Comparison of ENCODE assay signal across 8 cellular contexts in genomic region chr22:31400023-31400397, GRCh38. TPM values are rescaled to one million over a fixed set of nuclear protein-coding genes. Genes with fewer than 3 reads are reported as not detected.
A peak's percentile ranks its signal among the peaks of the same experiment; 100 is the strongest.
DNase-seq lines count a peak whose midpoint lies in the region; ATAC-seq and TF ChIP-seq lines count a peak whose summit lies in the region.

No MANE protein-coding gene starts in this region.

- WGBS in heart left ventricle, 4 donors = 1 to 2% (median 2%) methylated on average over 11 of the region's 11 CpGs
- 4% methylated on average over 11 of the region's 11 CpGs for WGBS in hepatocyte (ENCODE audit: low lambda C conversion rate, missing lambda C conversion rate)

- H3K4me3 ChIP-seq in heart left ventricle = peak overlapping the region; percentile 47 to 99 (median 81)
- peak overlapping the region; percentile 92 for H3K4me3 ChIP-seq in hepatocyte
- H3K4me3 ChIP-seq in skin epidermis = peak overlapping the region; percentile 54 to 87 (median 77)

- H3K27me3 Mint-ChIP-seq in activated T-helper 1 cell treated with anti-CD3 and anti-CD28 coated beads, Interleukin-12 subunit alpha, Interleukin-12 subunit beta, Interleukin-2, Interleukin-4 antibody, amounts not matched to agents 30 ng/mL and 10 ng/mL and 1 ng/mL, durations not matched to agents 14 hours and 24 hours and 36 hours (ENCODE audit: insufficient read depth) = no peaks in the 10 kb centered on the region

- DNase-seq in heart left ventricle (no peak), cardiac septum (ENCODE audit: low spot score) (no peak), hepatocyte (ENCODE audit: low spot score) (peak; percentile 28), NAMALWA (ENCODE audit: low spot score) (no peak), NCI-H2029 treated with DMSO at 0.1 percent for 48 hours (lab: John Stamatoyannopoulos, UW) (no peak), GOT3 (lab: John Stamatoyannopoulos, UW) (no peak)
- DNase-seq in activated T-helper 1 cell treated with anti-CD3 and anti-CD28 coated beads, Interleukin-12 subunit alpha, Interleukin-12 subunit beta, Interleukin-2, Interleukin-4 antibody, amounts not matched to agents 30 ng/mL and 10 ng/mL and 1 ng/mL, durations not matched to agents 14 hours and 24 hours and 36 hours (ENCODE audit: low spot score) = no peak

- H4K20me1 ChIP-seq in hepatocyte (ENCODE audit: insufficient read depth, poor library complexity, severe bottlenecking) = no peaks in the 10 kb centered on the region

- peaks cover 13% of the 10 kb centered on the region for H3K4me1 Mint-ChIP-seq in activated T-helper 1 cell treated with anti-CD3 and anti-CD28 coated beads, Interleukin-12 subunit alpha, Interleukin-12 subunit beta, Interleukin-2, Interleukin-4 antibody, amounts not matched to agents 30 ng/mL and 10 ng/mL and 1 ng/mL, durations not matched to agents 14 hours and 24 hours and 36 hours (ENCODE audit: low read depth)

- no peaks in the 10 kb centered on the region for H3K9me2 ChIP-seq in hepatocyte (replicated peaks; ENCODE audit: insufficient read depth)

- H3K27me3 ChIP-seq in heart left ventricle = no peaks in the 10 kb centered on the region
- H3K27me3 ChIP-seq in hepatocyte = no peaks in the 10 kb centered on the region

- H3K4me1 ChIP-seq in heart left ventricle (peaks cover 3 to 22% (median 13%) of the 10 kb centered on the region in 12 donors), hepatocyte (ENCODE audit: insufficient read depth) (peaks cover 15% of the 10 kb centered on the region)

- H3K9me3 Mint-ChIP-seq in activated T-helper 1 cell treated with anti-CD3 and anti-CD28 coated beads, Interleukin-12 subunit alpha, Interleukin-12 subunit beta, Interleukin-2, Interleukin-4 antibody, amounts not matched to agents 30 ng/mL and 10 ng/mL and 1 ng/mL, durations not matched to agents 14 hours and 24 hours and 36 hours = no peaks in the 10 kb centered on the region

- peaks cover 52% of the 10 kb centered on the region for H3K79me2 ChIP-seq in hepatocyte

- TF ChIP-seq CTCF in heart left ventricle (IDR thresholded peaks at IDR 0.05) = no peak
- TF ChIP-seq CTCF in hepatocyte (IDR thresholded peaks at IDR 0.05; ENCODE audit: poor library complexity) = no peak

- H3K36me3 Mint-ChIP-seq in activated T-helper 1 cell treated with anti-CD3 and anti-CD28 coated beads, Interleukin-12 subunit alpha, Interleukin-12 subunit beta, Interleukin-2, Interleukin-4 antibody, amounts not matched to agents 30 ng/mL and 10 ng/mL and 1 ng/mL, durations not matched to agents 14 hours and 24 hours and 36 hours (ENCODE audit: low read depth) = peaks cover 25% of the 10 kb centered on the region

- peaks cover 0 to 46% (median 34%) of the 10 kb centered on the region in 9 donors for H3K36me3 ChIP-seq in heart left ventricle
- no peaks in the 10 kb centered on the region for H3K36me3 ChIP-seq in hepatocyte (replicated peaks; ENCODE audit: insufficient read depth, low read depth)

- peak overlapping the region; percentile 100 for H3K4me3 Mint-ChIP-seq in activated T-helper 1 cell treated with anti-CD3 and anti-CD28 coated beads, Interleukin-12 subunit alpha, Interleukin-12 subunit beta, Interleukin-2, Interleukin-4 antibody, amounts not matched to agents 30 ng/mL and 10 ng/mL and 1 ng/mL, durations not matched to agents 14 hours and 24 hours and 36 hours

- no peak for ATAC-seq in heart left ventricle

- intact Hi-C loops in heart left ventricle (cut with DNase I) = no loop called here
- intact Hi-C loops in cardiac septum (cut with DNase I) = no loop called here
- intact Hi-C loops in activated T-helper 1 cell treated with anti-CD3 and anti-CD28 coated beads, Interleukin-12 subunit alpha, Interleukin-12 subunit beta, Interleukin-2, Interleukin-4 antibody, amounts not matched to agents 30 ng/mL and 10 ng/mL and 1 ng/mL, durations not matched to agents 14 hours and 24 hours and 36 hours (cut with micrococcal nuclease) = no loop called here

- TF ChIP-seq POLR2A in heart left ventricle (IDR thresholded peaks at IDR 0.05) = no peak

- H3K27ac Mint-ChIP-seq in activated T-helper 1 cell treated with anti-CD3 and anti-CD28 coated beads, Interleukin-12 subunit alpha, Interleukin-12 subunit beta, Interleukin-2, Interleukin-4 antibody, amounts not matched to agents 30 ng/mL and 10 ng/mL and 1 ng/mL, durations not matched to agents 14 hours and 24 hours and 36 hours = peak overlapping the region; percentile 93

- no peaks in the 10 kb centered on the region for H3K9me3 ChIP-seq in heart left ventricle
- H3K9me3 ChIP-seq in hepatocyte (ENCODE audit: low read depth) = no peaks in the 10 kb centered on the region

- peak overlapping the region; percentile 95 for H3K4me2 ChIP-seq in hepatocyte

- H2AFZ ChIP-seq in hepatocyte = peak overlapping the region; percentile 64

- peak overlapping the region; percentile 47 to 93 (median 89) for H3K27ac ChIP-seq in heart left ventricle
- H3K27ac ChIP-seq in hepatocyte = peak overlapping the region; percentile 89
- H3K27ac ChIP-seq in skin epidermis = peak overlapping the region in 20 of 21 experiments; percentile 69 to 97 (median 88)

RNA-seq across cellular contexts. Expression of gene DRG1, which starts 0.6 kb away (rescaled TPM):
- total RNA-seq in heart left ventricle (10 to 100 TPM; 50.1 to 88.0 (median 55.3) TPM), cardiac septum (48.3 TPM), hepatocyte (52.2 and 55.2 TPM in 2 replicates)
- polyA plus RNA-seq in heart left ventricle (10 to 100 TPM; 63.1 to 94.8 TPM), hepatocyte (66.4 and 71.0 TPM in 2 replicates)
- total RNA-seq in activated T-helper 1 cell treated with anti-CD3 and anti-CD28 coated beads, Interleukin-12 subunit alpha, Interleukin-12 subunit beta, Interleukin-2, Interleukin-4 antibody, amounts not matched to agents 30 ng/mL and 10 ng/mL and 1 ng/mL, durations not matched to agents 14 hours and 24 hours and 36 hours = 113 and 125 TPM in 2 replicates

RNA-seq across cellular contexts. Expression of gene PATZ1, which starts 53.9 kb away (rescaled TPM):
- total RNA-seq in heart left ventricle (10 to 100 TPM in 7 of 9 donors, 1 to 10 TPM in 2; 8.1 to 20.1 (median 12.9) TPM), cardiac septum (11.9 TPM), hepatocyte (20.3 and 25.1 TPM in 2 replicates)
- polyA plus RNA-seq in heart left ventricle (1 to 10 TPM; 7.7 to 8.4 TPM), hepatocyte (18.2 and 23.8 TPM in 2 replicates)
- 29.5 and 31.5 TPM in 2 replicates for total RNA-seq in activated T-helper 1 cell treated with anti-CD3 and anti-CD28 coated beads, Interleukin-12 subunit alpha, Interleukin-12 subunit beta, Interleukin-2, Interleukin-4 antibody, amounts not matched to agents 30 ng/mL and 10 ng/mL and 1 ng/mL, durations not matched to agents 14 hours and 24 hours and 36 hours
